In genomic region chr2:95334916-95335641, GRCh38 we compare ENCODE assay signal across 29 cellular contexts. TPM values are rescaled to one million over a fixed set of nuclear protein-coding genes. Genes with fewer than 3 reads are reported as not detected.
A peak's percentile ranks its signal among the peaks of the same experiment; 100 is the strongest.
DNase-seq lines count a peak whose midpoint lies in the region; ATAC-seq and TF ChIP-seq lines count a peak whose summit lies in the region.
"Had no signal": no experiment of that assay in that cellular context is flagged by ENCODE, and none has a peak within 500 bp of the region (broad histone marks: within the 10 kb centered on the region; RNA-seq: fewer than 3 reads in every experiment).

No MANE protein-coding gene starts in this region.

- DNase-seq in A172 (ENCODE audit: low spot score) (peak; percentile 28), HFFc6 (no peak), astrocyte of the cerebellum (ENCODE audit: low read depth) (peak; percentile 11), glomerular visceral epithelial cell (ENCODE audit: extremely low spot score) (peak; percentile 44), NCI-H1105 (lab: John Stamatoyannopoulos, UW) (no peak), colonic mucosa (no peak)
- DNase-seq: activated CD4-positive, alpha-beta T cell treated with anti-CD3 and anti-CD28 coated beads for 48 hours; activated naive CD4-positive, alpha-beta T cell; activated T-cell treated with anti-CD3 and anti-CD28 coated beads, Interleukin-2, amount 50 U/mL, for 24 hours; amniotic stem cell; Calu3; central memory CD4-positive, alpha-beta T cell; left ventricle myocardium inferior; MG63; naive thymus-derived CD4-positive, alpha-beta T cell; NCI-H510A; NK-92 treated with Interleukin-12 subunit alpha and Interleukin-12 subunit beta, amount 100 ng/mL, for 24 hours; nucleus accumbens; Peyer's patch; SK-N-SH; stimulated activated CD4-positive, alpha-beta T cell treated with anti-CD3 and anti-CD28 coated beads, Interleukin-4, amount 100 ng/mL, for 1 hour; stimulated activated naive CD4-positive, alpha-beta T cell; T-helper 17 cell; uterus had no signal

- peaks cover 29% of the 10 kb centered on the region for H3K4me1 Mint-ChIP-seq in HFFc6 (ENCODE audit: low read depth)
- H3K4me1 Mint-ChIP-seq: naive thymus-derived CD4-positive, alpha-beta T cell; T-helper 17 cell had no signal

- H3K27ac Mint-ChIP-seq in HFFc6 = peak overlapping the region; percentile 81; the same call in 1 of the 2 replicates
- H3K27ac Mint-ChIP-seq: activated T-cell treated with anti-CD3 and anti-CD28 coated beads, Interleukin-2, amount 50 U/mL, for 24 hours; naive thymus-derived CD4-positive, alpha-beta T cell; T-helper 17 cell had no signal

- H3K36me3 Mint-ChIP-seq in HFFc6 (ENCODE audit: low read depth) = no peaks in the 10 kb centered on the region
- H3K36me3 Mint-ChIP-seq: mesothelial cell of epicardium; naive thymus-derived CD4-positive, alpha-beta T cell had no signal

- H3K4me3 ChIP-seq in astrocyte of the cerebellum (ENCODE audit: low read depth, low read length) (no peak overlapping the region), colonic mucosa (no peak overlapping the region)
- H3K4me3 ChIP-seq: BLaER1 treated with 17β-estradiol and CSF1 and Interleukin-3, amounts not matched to agents 10 nM and 100 nM; left ventricle myocardium inferior; MG63; Peyer's patch; uterus had no signal

- no peak overlapping the region for H3K9ac ChIP-seq in colonic mucosa (ENCODE audit: low read depth in 2 of 2, low read length in 2 of 2)
- H3K9ac ChIP-seq: BLaER1 treated with 17β-estradiol and CSF1 and Interleukin-3, amounts not matched to agents 10 nM and 100 nM; SK-N-SH had no signal

- H3K4me3 Mint-ChIP-seq in HFFc6 = no peak overlapping the region
- H3K4me3 Mint-ChIP-seq: activated T-cell treated with anti-CD3 and anti-CD28 coated beads, Interleukin-2, amount 50 U/mL, for 24 hours; mesothelial cell of epicardium; naive thymus-derived CD4-positive, alpha-beta T cell; T-helper 17 cell had no signal

- no peaks in the 10 kb centered on the region for H3K9me3 Mint-ChIP-seq in HFFc6
- H3K9me3 Mint-ChIP-seq: activated T-cell treated with anti-CD3 and anti-CD28 coated beads, Interleukin-2, amount 50 U/mL, for 24 hours had no signal

- H3K36me3 ChIP-seq in colonic mucosa = no peaks in the 10 kb centered on the region
- H3K36me3 ChIP-seq: BLaER1 treated with 17β-estradiol and CSF1 and Interleukin-3, amounts not matched to agents 10 nM and 100 nM; left ventricle myocardium inferior; MG63; Peyer's patch; uterus had no signal

- no peaks in the 10 kb centered on the region for H3K9me3 ChIP-seq in colonic mucosa
- H3K9me3 ChIP-seq: left ventricle myocardium inferior, MG63, Peyer's patch, SK-N-SH, uterus had no signal

- intact Hi-C loops in colonic mucosa (cut with DNase I) = no loop called here

- in situ Hi-C loops in astrocyte of the cerebellum (cut with HindIII; ENCODE audit: low sequenced_read_pairs) = no loop called here

- TF ChIP-seq CTCF in HFFc6 (IDR thresholded peaks at IDR 0.05) = no peak
- no peak for TF ChIP-seq CTCF in astrocyte of the cerebellum (IDR thresholded peaks at IDR 0.05; ENCODE audit: low read depth, low read length, missing control alignments)
- no peak for TF ChIP-seq CTCF in colonic mucosa (IDR thresholded peaks at IDR 0.05)

- peaks cover 19% of the 10 kb centered on the region for H3K27me3 Mint-ChIP-seq in HFFc6 (ENCODE audit: insufficient read depth)
- H3K27me3 Mint-ChIP-seq: activated T-cell treated with anti-CD3 and anti-CD28 coated beads, Interleukin-2, amount 50 U/mL, for 24 hours had no signal

- no peaks in the 10 kb centered on the region for H3K27me3 ChIP-seq in colonic mucosa
- H3K27me3 ChIP-seq: BLaER1 treated with 17β-estradiol and CSF1 and Interleukin-3, amounts not matched to agents 10 nM and 100 nM; MG63; Peyer's patch; uterus had no signal

- ATAC-seq in GM21825 (IDR thresholded peaks at IDR 0.05; ENCODE audit: unreplicated experiment) = no peak
- no peak for ATAC-seq in GM19328 (IDR thresholded peaks at IDR 0.05; ENCODE audit: unreplicated experiment)
- ATAC-seq: naive thymus-derived CD4-positive, alpha-beta T cell; T-helper 17 cell had no signal

- no peak overlapping the region for H3K27ac ChIP-seq in colonic mucosa
- H3K27ac ChIP-seq: BLaER1 treated with 17β-estradiol and CSF1 and Interleukin-3, amounts not matched to agents 10 nM and 100 nM; left ventricle myocardium inferior; Peyer's patch; uterus had no signal

- no peaks in the 10 kb centered on the region for H3K4me1 ChIP-seq in colonic mucosa
- H3K4me1 ChIP-seq: Peyer's patch, uterus had no signal

RNA-seq across cellular contexts. Expression of gene KCNIP3, which starts 37.9 kb away (rescaled TPM):
- 3.8 and 7.3 TPM in 2 replicates for total RNA-seq in A172 (2014; rRNA removed; shearing (Covaris generic))
- total RNA-seq in HFFc6 (2021; fragmentation: NEBNext Ultra II Directional; extraction: Animal tissue kit (Norgen Biotek cat#: 25700)) = 1 to 10 TPM in 2 of 6 experiments, under 1 TPM in 4; 0.56 to 2.4 (median 0.67) TPM
- total RNA-seq in colonic mucosa = 1 to 10 TPM; 1.5 to 2.3 TPM
- total RNA-seq: activated CD8-positive, alpha-beta memory T cell treated with anti-CD3 and anti-CD28 coated beads for 36 hours; T-helper 17 cell had no signal

Comparison
In these comparisons a context has a peak if more than half of its experiments do, and no peak if none do; other contexts are left out.
1. DNase-seq: peak in A172 (single experiment), astrocyte of the cerebellum (single experiment) and glomerular visceral epithelial cell (single experiment); none in HFFc6 (single experiment), NCI-H1105 (single experiment) and colonic mucosa (single experiment).